ENCODE assay signal across 1 cellular context in the genomic region with DNA sequence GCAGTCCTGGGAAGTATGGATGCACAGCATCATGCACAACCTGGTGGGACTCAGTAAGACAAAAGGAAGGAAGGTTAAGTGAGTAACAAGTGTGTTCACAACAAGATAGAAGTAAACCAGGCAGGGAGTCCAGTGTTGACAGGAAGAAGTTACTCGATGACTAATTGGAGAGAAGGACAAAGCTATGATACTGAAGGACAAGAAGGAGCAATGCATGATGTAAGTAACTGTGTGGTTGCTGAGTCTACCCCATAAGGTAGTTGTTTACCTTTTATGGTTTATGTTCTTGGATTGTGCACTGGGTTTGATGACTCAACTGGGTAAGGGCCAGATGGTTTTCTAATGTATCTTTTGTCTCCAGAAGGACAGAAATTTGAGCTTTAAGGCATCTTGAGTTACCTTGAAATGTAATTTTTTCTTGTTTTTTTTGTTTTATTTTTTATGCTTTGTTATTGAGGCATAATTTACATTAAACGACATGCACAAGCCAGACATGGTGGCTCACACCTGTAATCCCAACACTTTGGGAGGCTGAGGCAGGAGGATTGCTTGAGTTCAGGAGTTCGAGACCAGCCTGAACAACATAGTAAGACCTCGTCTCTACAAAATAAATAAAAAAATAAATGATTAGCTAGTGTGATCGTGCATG.
TF ChIP-seq lines count a peak whose summit lies in the region.

No MANE protein-coding gene starts in this region.

TF ChIP-seq in PFSK-1, 5 proteins besides CTCF, POLR2A, EP300 and RAD21 (continued from another document):
- TF ChIP-seq, protein P1, sequence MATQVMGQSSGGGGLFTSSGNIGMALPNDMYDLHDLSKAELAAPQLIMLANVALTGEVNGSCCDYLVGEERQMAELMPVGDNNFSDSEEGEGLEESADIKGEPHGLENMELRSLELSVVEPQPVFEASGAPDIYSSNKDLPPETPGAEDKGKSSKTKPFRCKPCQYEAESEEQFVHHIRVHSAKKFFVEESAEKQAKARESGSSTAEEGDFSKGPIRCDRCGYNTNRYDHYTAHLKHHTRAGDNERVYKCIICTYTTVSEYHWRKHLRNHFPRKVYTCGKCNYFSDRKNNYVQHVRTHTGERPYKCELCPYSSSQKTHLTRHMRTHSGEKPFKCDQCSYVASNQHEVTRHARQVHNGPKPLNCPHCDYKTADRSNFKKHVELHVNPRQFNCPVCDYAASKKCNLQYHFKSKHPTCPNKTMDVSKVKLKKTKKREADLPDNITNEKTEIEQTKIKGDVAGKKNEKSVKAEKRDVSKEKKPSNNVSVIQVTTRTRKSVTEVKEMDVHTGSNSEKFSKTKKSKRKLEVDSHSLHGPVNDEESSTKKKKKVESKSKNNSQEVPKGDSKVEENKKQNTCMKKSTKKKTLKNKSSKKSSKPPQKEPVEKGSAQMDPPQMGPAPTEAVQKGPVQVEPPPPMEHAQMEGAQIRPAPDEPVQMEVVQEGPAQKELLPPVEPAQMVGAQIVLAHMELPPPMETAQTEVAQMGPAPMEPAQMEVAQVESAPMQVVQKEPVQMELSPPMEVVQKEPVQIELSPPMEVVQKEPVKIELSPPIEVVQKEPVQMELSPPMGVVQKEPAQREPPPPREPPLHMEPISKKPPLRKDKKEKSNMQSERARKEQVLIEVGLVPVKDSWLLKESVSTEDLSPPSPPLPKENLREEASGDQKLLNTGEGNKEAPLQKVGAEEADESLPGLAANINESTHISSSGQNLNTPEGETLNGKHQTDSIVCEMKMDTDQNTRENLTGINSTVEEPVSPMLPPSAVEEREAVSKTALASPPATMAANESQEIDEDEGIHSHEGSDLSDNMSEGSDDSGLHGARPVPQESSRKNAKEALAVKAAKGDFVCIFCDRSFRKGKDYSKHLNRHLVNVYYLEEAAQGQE (IDR thresholded peaks at IDR 0.05; ENCODE audit: insufficient read depth in 1 of 2, low read depth in 2 of 2, low read length in 2 of 2), result no peak
- TF ChIP-seq SIN3A (IDR thresholded peaks at IDR 0.05; ENCODE audit: borderline replicate concordance, insufficient read depth, low read length) (no peak), TAF1 (IDR thresholded peaks at IDR 0.05; ENCODE audit: borderline replicate concordance, insufficient read depth, low read length) (no peak), POLR2AphosphoS5 (IDR thresholded peaks at IDR 0.05; ENCODE audit: low read depth, low read length) (no peak)
